16 cellular contexts compared by ENCODE assay signal in genomic region chr19:46270521-46271256, GRCh38. TPM values are rescaled to one million over a fixed set of nuclear protein-coding genes. Genes with fewer than 3 reads are reported as not detected.
"Had no signal": no experiment of that assay in that cellular context is flagged by ENCODE, and none has a peak within 500 bp of the region (broad histone marks: within the 10 kb centered on the region; RNA-seq: fewer than 3 reads in every experiment).

No MANE protein-coding gene starts in this region.

- H3K36me3 Mint-ChIP-seq: activated naive CD4-positive, alpha-beta T cell treated with anti-CD3 and anti-CD28 coated beads, Interleukin-2, amount 50 U/mL, for 72 hours; memory B cell had no signal

- H3K36me3 ChIP-seq: breast epithelium, esophagus muscularis mucosa, left ventricle myocardium inferior, ovary had no signal

- H3K4me3 ChIP-seq: breast epithelium, esophagus muscularis mucosa, left ventricle myocardium inferior, ovary had no signal

- H3K9me3 ChIP-seq: breast epithelium, esophagus muscularis mucosa, left ventricle myocardium inferior, ovary had no signal

- H3K27me3 ChIP-seq: ovary had no signal

- H3K27ac Mint-ChIP-seq: activated naive CD4-positive, alpha-beta T cell treated with anti-CD3 and anti-CD28 coated beads, Interleukin-2, amount 50 U/mL, for 72 hours; memory B cell had no signal

- DNase-seq: activated CD4-positive, alpha-beta T cell treated with anti-CD3 and anti-CD28 coated beads, Interleukin-2, amount 50 U/mL, for 4 hours; activated CD4-positive, CD25-positive, alpha-beta regulatory T cell treated with anti-CD3 and anti-CD28 coated beads, Interleukin-2, amount 50 U/mL, for 72 hours; activated effector memory CD4-positive, alpha-beta T cell treated with Interleukin-2 at 50 U/mL for 16 hours; activated T-cell treated with anti-CD3 and anti-CD28 coated beads, Interleukin-2, amount 50 U/mL, for 1 hour; amygdala; kidney; left ventricle myocardium inferior; ovary; T-helper 2 cell had no signal

- H3K4me1 ChIP-seq: breast epithelium, left ventricle myocardium inferior had no signal

- H3K4me1 Mint-ChIP-seq: memory B cell had no signal

- H3K27ac ChIP-seq: breast epithelium, left ventricle myocardium inferior, ovary had no signal

- H3K4me3 Mint-ChIP-seq: memory B cell had no signal

- H3K9me3 Mint-ChIP-seq: activated naive CD4-positive, alpha-beta T cell treated with anti-CD3 and anti-CD28 coated beads, Interleukin-2, amount 50 U/mL, for 72 hours; memory B cell had no signal

RNA-seq across cellular contexts. Expression of gene HIF3A, which starts 26.2 kb away (rescaled TPM):
- total RNA-seq: activated naive CD4-positive, alpha-beta T cell treated with anti-CD3 and anti-CD28 coated beads, Interleukin-2, amount 50 U/mL, for 72 hours had no signal

RNA-seq across cellular contexts. Expression of gene IGFL1, which starts 41.1 kb away (rescaled TPM):
- total RNA-seq: activated naive CD4-positive, alpha-beta T cell treated with anti-CD3 and anti-CD28 coated beads, Interleukin-2, amount 50 U/mL, for 72 hours; breast epithelium; esophagus muscularis mucosa; fibroblast of villous mesenchyme; kidney; left ventricle myocardium inferior; ovary; renal cortical epithelial cell had no signal
- polyA plus RNA-seq: neural cell, ovary had no signal
